16 cellular contexts compared by ENCODE assay signal in the genomic region with DNA sequence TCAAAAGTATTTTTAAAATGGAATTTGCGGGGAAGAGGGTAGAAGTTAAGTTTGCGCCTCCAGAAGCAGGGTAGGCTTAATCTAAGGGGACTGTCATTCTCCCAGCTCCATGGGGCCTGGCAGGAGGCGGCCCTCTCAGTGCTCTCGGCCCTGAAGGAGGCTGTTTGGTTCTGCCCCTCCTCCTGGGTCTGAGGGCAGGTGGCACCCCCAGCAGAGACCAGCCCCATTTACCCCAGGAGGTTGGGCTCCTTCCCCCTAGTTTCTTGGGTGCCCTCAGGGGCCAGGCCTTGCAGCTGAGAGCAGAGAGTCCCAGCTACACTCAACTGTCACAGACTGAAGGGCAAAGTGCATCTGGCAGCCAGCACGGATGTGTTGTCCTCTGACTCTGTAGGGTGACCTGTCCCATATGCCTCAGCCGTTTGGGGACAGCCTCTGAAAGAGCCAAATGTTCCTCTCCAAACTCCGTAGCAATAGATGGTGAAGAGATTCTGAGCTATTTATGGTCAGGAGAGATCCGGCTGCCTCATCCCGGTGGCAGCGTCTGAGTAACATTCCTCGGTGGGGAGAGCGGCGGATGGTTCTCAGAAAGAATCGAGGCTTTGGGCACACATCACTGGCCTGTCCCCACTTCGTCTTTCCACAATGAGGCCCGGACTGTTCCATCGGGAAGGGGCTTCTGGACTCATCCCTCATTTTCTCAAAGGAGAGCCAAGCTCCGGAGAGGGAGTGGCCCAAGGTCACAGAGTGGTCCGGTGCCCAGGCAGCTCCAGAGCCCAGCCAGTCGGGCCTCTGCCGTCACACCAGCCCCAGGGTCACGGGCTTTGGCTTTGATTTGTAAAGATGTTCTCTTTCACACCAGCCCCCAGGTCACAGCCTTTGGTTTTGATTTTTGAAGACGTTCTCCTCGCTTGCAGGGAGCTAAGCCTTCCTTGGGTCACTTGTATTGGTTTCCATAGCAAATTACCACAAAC.
"Had no signal": no experiment of that assay in that cellular context is flagged by ENCODE, and none has a peak within 500 bp of the region (broad histone marks: within the 10 kb centered on the region; RNA-seq: fewer than 3 reads in every experiment).

No MANE protein-coding gene starts in this region.

- H3K4me3 ChIP-seq: coronary artery, esophagus squamous epithelium, smooth muscle cell, suprapubic skin had no signal

- H3K9me3 Mint-ChIP-seq: activated CD4-positive, alpha-beta memory T cell treated with anti-CD3 and anti-CD28 coated beads, Interleukin-2, amount 10 ng/mL, durations not matched to agents 7 days and 5 days; activated naive CD4-positive, alpha-beta T cell treated with anti-CD3 and anti-CD28 coated beads, Interleukin-2, amount 50 U/mL, for 72 hours; stimulated activated naive CD8-positive, alpha-beta T cell treated with anti-CD3 and anti-CD28 coated beads, Interleukin-15, Interleukin-2, amounts not matched to agents 100 ng/mL and 50 ng/mL, for 24 hours; T-helper 1 cell treated with Interleukin-12 subunit alpha and Interleukin-12 subunit beta and Interleukin-4 antibody, amounts not matched to agents 30 μg/mL and 1 μg/mL, for 36 hours; type B pancreatic cell had no signal

- H3K9ac ChIP-seq: parathyroid adenoma had no signal

- DNase-seq: activated CD4-positive, alpha-beta memory T cell treated with anti-CD3 and anti-CD28 coated beads, Interleukin-2, amount 10 ng/mL, durations not matched to agents 7 days and 5 days; activated CD4-positive, alpha-beta T cell treated with anti-CD3 and anti-CD28 coated beads for 4 hours; activated gamma-delta T cell; activated T-cell treated with anti-CD3 and anti-CD28 coated beads, Interleukin-2, amount 50 U/mL, for 4 hours; central memory CD4-positive, alpha-beta T cell; esophagus squamous epithelium; WERI-Rb-1 had no signal

- H3K36me3 Mint-ChIP-seq: activated naive CD4-positive, alpha-beta T cell treated with anti-CD3 and anti-CD28 coated beads, Interleukin-2, amount 50 U/mL, for 72 hours; type B pancreatic cell had no signal

- H3K4me3 Mint-ChIP-seq: activated CD4-positive, alpha-beta memory T cell treated with anti-CD3 and anti-CD28 coated beads, Interleukin-2, amount 10 ng/mL, durations not matched to agents 7 days and 5 days; activated T-cell treated with anti-CD3 and anti-CD28 coated beads, Interleukin-2, amount 50 U/mL, for 4 hours; stimulated activated naive CD8-positive, alpha-beta T cell treated with anti-CD3 and anti-CD28 coated beads, Interleukin-15, Interleukin-2, amounts not matched to agents 100 ng/mL and 50 ng/mL, for 24 hours; T-helper 1 cell treated with Interleukin-12 subunit alpha and Interleukin-12 subunit beta and Interleukin-4 antibody, amounts not matched to agents 30 μg/mL and 1 μg/mL, for 36 hours; type B pancreatic cell had no signal

- H2AFZ ChIP-seq: parathyroid adenoma had no signal

- H3K4me2 ChIP-seq: smooth muscle cell had no signal

- H3K27me3 ChIP-seq: neutrophil had no signal

- H3K9me3 ChIP-seq: esophagus squamous epithelium, neutrophil, suprapubic skin had no signal

- H3K36me3 ChIP-seq: esophagus squamous epithelium, neutrophil, suprapubic skin, WERI-Rb-1 had no signal

- H3K4me1 Mint-ChIP-seq: activated CD4-positive, alpha-beta memory T cell treated with anti-CD3 and anti-CD28 coated beads, Interleukin-2, amount 10 ng/mL, durations not matched to agents 7 days and 5 days had no signal

- H3K27ac ChIP-seq: coronary artery, esophagus squamous epithelium, neutrophil, parathyroid adenoma, suprapubic skin, WERI-Rb-1 had no signal

- ATAC-seq: activated naive CD4-positive, alpha-beta T cell treated with anti-CD3 and anti-CD28 coated beads, Interleukin-2, amount 50 U/mL, for 72 hours; activated T-cell treated with anti-CD3 and anti-CD28 coated beads, Interleukin-2, amount 50 U/mL, for 4 hours had no signal

- H3K27ac Mint-ChIP-seq: activated CD4-positive, alpha-beta memory T cell treated with anti-CD3 and anti-CD28 coated beads, Interleukin-2, amount 10 ng/mL, durations not matched to agents 7 days and 5 days; activated naive CD4-positive, alpha-beta T cell treated with anti-CD3 and anti-CD28 coated beads, Interleukin-2, amount 50 U/mL, for 72 hours; stimulated activated naive CD8-positive, alpha-beta T cell treated with anti-CD3 and anti-CD28 coated beads, Interleukin-15, Interleukin-2, amounts not matched to agents 100 ng/mL and 50 ng/mL, for 24 hours; T-helper 1 cell treated with Interleukin-12 subunit alpha and Interleukin-12 subunit beta and Interleukin-4 antibody, amounts not matched to agents 30 μg/mL and 1 μg/mL, for 36 hours; type B pancreatic cell had no signal

- H3K4me1 ChIP-seq: esophagus squamous epithelium, parathyroid adenoma, suprapubic skin had no signal

- H3K79me2 ChIP-seq: parathyroid adenoma had no signal

- H3K27me3 Mint-ChIP-seq: activated CD4-positive, alpha-beta memory T cell treated with anti-CD3 and anti-CD28 coated beads, Interleukin-2, amount 10 ng/mL, durations not matched to agents 7 days and 5 days had no signal
